ENCODE assay signal across 8 cellular contexts in the genomic region with DNA sequence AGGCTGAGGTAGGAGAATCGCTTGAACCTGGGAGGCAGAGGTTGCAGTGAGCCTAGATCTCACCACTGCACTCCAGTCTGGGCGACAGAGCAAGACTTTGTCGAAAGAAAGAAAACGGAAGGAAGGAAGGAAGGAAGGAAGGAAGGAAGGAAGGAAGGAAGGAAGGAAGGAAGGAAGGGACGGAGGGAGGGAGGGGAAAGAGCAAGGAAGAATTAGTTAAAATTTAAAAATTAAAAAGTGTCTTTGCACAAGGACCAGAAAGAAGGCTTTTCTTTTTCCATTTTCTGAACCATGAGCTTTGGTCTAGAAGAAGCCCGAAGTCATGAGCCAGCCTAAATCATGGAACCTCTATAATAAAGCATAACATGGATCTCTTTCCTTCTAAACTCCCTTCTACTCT.
"Had no signal": no experiment of that assay in that cellular context is flagged by ENCODE, and none has a peak within 500 bp of the region (broad histone marks: within the 10 kb centered on the region; RNA-seq: fewer than 3 reads in every experiment).

No MANE protein-coding gene starts in this region.

- DNase-seq: GDM1, GF-D8 had no signal

- ATAC-seq: GM12878 had no signal

- H3K4me3 ChIP-seq: GM12878 had no signal

- FAIRE-seq: G401.6, GM12878, GM12891, GM12892, GM18507, GM19239 had no signal
